8 cellular contexts compared by ENCODE assay signal in the genomic region with DNA sequence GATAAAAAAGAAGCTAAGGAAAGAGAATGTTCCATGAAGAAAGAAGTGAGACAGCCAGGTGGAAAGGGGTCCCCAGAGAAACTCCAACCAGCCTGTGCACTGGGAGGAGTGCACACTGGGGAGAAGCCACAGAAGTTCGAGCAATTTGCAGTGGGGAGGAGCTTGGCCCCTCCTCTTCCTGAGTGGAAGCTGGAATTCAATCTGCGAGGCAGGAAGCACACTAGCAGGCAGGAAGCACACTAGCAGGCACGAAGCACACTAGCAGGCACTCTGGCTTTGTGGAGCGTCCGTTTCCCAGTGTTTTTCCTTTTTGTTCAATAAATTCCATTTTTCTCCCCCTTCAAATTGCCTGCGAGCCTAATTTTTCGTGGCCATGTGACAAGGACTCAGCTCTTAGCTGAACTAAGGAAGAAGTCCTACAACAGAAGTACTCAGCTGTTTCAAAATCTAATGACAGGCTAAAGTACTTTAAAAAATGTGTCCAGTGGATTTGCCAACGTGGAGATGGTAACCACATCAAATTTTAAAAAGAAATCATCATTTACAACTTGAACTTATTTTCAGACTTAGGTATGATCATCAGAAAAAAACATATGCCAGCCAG. TPM values are rescaled to one million over a fixed set of nuclear protein-coding genes. Genes with fewer than 3 reads are reported as not detected.
DNase-seq lines count a peak whose midpoint lies in the region; ATAC-seq, FAIRE-seq and TF ChIP-seq lines count a peak whose summit lies in the region.

No MANE protein-coding gene starts in this region.

- H3K4me3 ChIP-seq in DND-41 (ENCODE audit: low read depth in 1 of 2, low read length in 2 of 2) (no peak overlapping the region), SK-N-MC (peak overlapping the region; percentile 47; the same call in 1 of the 2 replicates), fibroblast of lung (replicated peaks in 1 of 4; ENCODE audit: control extremely low read depth in 1 of 4, insufficient read depth in 1 of 4, low read depth in 3 of 4, low read length in 4 of 4) (peak overlapping the region in 1 of 4 experiments; percentile 14), small intestine (ENCODE audit: low read depth in 1 of 2, low read length in 2 of 2) (no peak overlapping the region)

- FAIRE-seq in small intestine (lab: Jason Lieb, UNC) (no peak), GM12891 (lab: Jason Lieb, UNC) (no peak)

- peak; percentile 41 for DNase-seq in DND-41
- no peak for DNase-seq in SK-N-MC (ENCODE audit: low read depth, low spot score)
- DNase-seq in fibroblast of lung (ENCODE audit: low read depth in 2 of 2): peak; percentile 44 to 45
- no peak for DNase-seq in omental fat pad (ENCODE audit: low spot score)
- no peak for DNase-seq in small intestine
- no peak for DNase-seq in ecto neural progenitor cell (ENCODE audit: low spot score)
- DNase-seq in GM12891 (ENCODE audit: insufficient read length, low spot score): no peak

- H4K20me1 ChIP-seq in DND-41 (ENCODE audit: insufficient read depth, low read length): no peaks in the 10 kb centered on the region
- no peaks in the 10 kb centered on the region for H4K20me1 ChIP-seq in fibroblast of lung (ENCODE audit: control insufficient read depth, extremely low read depth, insufficient read depth, low read length)

- WGBS in small intestine, 3 donors: 39 to 73% (median 72%) methylated on average over 8 of the region's 8 CpGs

- no peaks in the 10 kb centered on the region for H3K9me3 ChIP-seq in DND-41 (ENCODE audit: insufficient read depth, low read length, severe bottlenecking)
- no peaks in the 10 kb centered on the region for H3K9me3 ChIP-seq in SK-N-MC (ENCODE audit: low read depth, low read length)
- no peaks in the 10 kb centered on the region for H3K9me3 ChIP-seq in fibroblast of lung (ENCODE audit: control insufficient read depth, insufficient read depth, low read depth, low read length)
- no peaks in the 10 kb centered on the region for H3K9me3 ChIP-seq in small intestine (ENCODE audit: control insufficient read depth, low read depth)

- H2AFZ ChIP-seq in DND-41 (ENCODE audit: low read depth, low read length) (peak overlapping the region; percentile 50; the same call in 1 of the 2 replicates), fibroblast of lung (ENCODE audit: low read length) (peak overlapping the region; percentile 86)

- H3K36me3 ChIP-seq in DND-41 (ENCODE audit: insufficient read depth, low read length): peaks cover 67% of the 10 kb centered on the region
- H3K36me3 ChIP-seq in SK-N-MC (ENCODE audit: insufficient read depth, low read length): peaks cover 27% of the 10 kb centered on the region
- H3K36me3 ChIP-seq in fibroblast of lung (ENCODE audit: control insufficient read depth, insufficient read depth, low read length): peaks cover 1% of the 10 kb centered on the region
- H3K36me3 ChIP-seq in small intestine (ENCODE audit: control insufficient read depth in 2 of 2, insufficient read depth in 2 of 2, low read length in 2 of 2): peaks cover 7 to 12% of the 10 kb centered on the region in 2 donors

- H3K27me3 ChIP-seq in DND-41 (ENCODE audit: insufficient read depth, low read length, poor library complexity): no peaks in the 10 kb centered on the region
- H3K27me3 ChIP-seq in fibroblast of lung (ENCODE audit: control insufficient read depth, insufficient read depth, low read length): no peaks in the 10 kb centered on the region
- no peaks in the 10 kb centered on the region for H3K27me3 ChIP-seq in small intestine (ENCODE audit: control insufficient read depth in 2 of 2, insufficient read depth in 2 of 2, low read length in 2 of 2)

- H3K27ac ChIP-seq in DND-41 (ENCODE audit: low read length): peak overlapping the region; percentile 54
- H3K27ac ChIP-seq in SK-N-MC: peak overlapping the region; percentile 90
- H3K27ac ChIP-seq in fibroblast of lung (ENCODE audit: insufficient read depth, low read length): peak overlapping the region; percentile 56
- H3K27ac ChIP-seq in small intestine (ENCODE audit: low read depth in 1 of 2, low read length in 1 of 2): peak overlapping the region in 1 of 2 donors; percentile 71

- H3K4me2 ChIP-seq in DND-41 (ENCODE audit: insufficient read depth, low read length) (peak overlapping the region; percentile 33; the same call in 1 of the 2 replicates), fibroblast of lung (ENCODE audit: extremely low read depth, insufficient read depth, low read length) (peak overlapping the region; percentile 40)

- no peak for TF ChIP-seq CTCF in DND-41 (IDR thresholded peaks at IDR 0.05; ENCODE audit: borderline replicate concordance, extremely low read depth, low read length, poor library complexity, severe bottlenecking)
- no peak for TF ChIP-seq CTCF in fibroblast of lung (conservative IDR thresholded peaks at IDR 0.05 in 1 of 2, IDR thresholded peaks at IDR 0.05 in 1 of 2; ENCODE audit: low read depth in 1 of 2, low read length in 2 of 2)
- no peak for TF ChIP-seq CTCF in omental fat pad (IDR thresholded peaks at IDR 0.05)

- 0 out of 2 replicates have a peak overlapping the region, but pooled peaks have one; percentile 3 for H3K9ac ChIP-seq in DND-41 (ENCODE audit: low read depth, low read length)
- peak overlapping the region; percentile 61 for H3K9ac ChIP-seq in SK-N-MC (ENCODE audit: insufficient read length)
- no peak overlapping the region for H3K9ac ChIP-seq in fibroblast of lung (ENCODE audit: insufficient read depth, low read length)

- H3K4me1 ChIP-seq in DND-41 (ENCODE audit: insufficient read depth, low read length) (peaks cover 10% of the 10 kb centered on the region), fibroblast of lung (ENCODE audit: control insufficient read depth, extremely low read depth, insufficient read depth, low read length) (no peaks in the 10 kb centered on the region), small intestine (ENCODE audit: control insufficient read depth in 2 of 2, insufficient read depth in 1 of 2, low read depth in 1 of 2, low read length in 1 of 2) (no peaks in the 10 kb centered on the region)

- no peak for TF ChIP-seq POLR2A in GM12891 (IDR thresholded peaks at IDR 0.05; ENCODE audit: low read depth, low read length)

- H3K79me2 ChIP-seq in DND-41 (ENCODE audit: insufficient read depth, low read length) (no peaks in the 10 kb centered on the region), fibroblast of lung (ENCODE audit: control insufficient read depth, insufficient read depth, low read length) (no peaks in the 10 kb centered on the region)

- ATAC-seq in DND-41 (ENCODE audit: insufficient read depth, low read depth) (peak; percentile 71), omental fat pad (ENCODE audit: low FRiP score) (peak; percentile 54), HG02759 (IDR thresholded peaks at IDR 0.05; ENCODE audit: unreplicated experiment) (no peak)

TF ChIP-seq in GM12891, 5 proteins besides CTCF, POLR2A, EP300 and RAD21:
- no peak for TF ChIP-seq SPI1 (IDR thresholded peaks at IDR 0.05; ENCODE audit: low read depth, low read length)
- TF ChIP-seq POU2F2 (IDR thresholded peaks at IDR 0.05; ENCODE audit: low read depth, low read length): no peak
- no peak for TF ChIP-seq TAF1 (IDR thresholded peaks at IDR 0.05; ENCODE audit: low read depth, low read length)
- TF ChIP-seq POLR2AphosphoS5 (IDR thresholded peaks at IDR 0.05; ENCODE audit: low read depth, low read length): no peak
- no peak for TF ChIP-seq PAX5 (IDR thresholded peaks at IDR 0.05; ENCODE audit: insufficient read depth, low read length, severe bottlenecking)

RNA-seq across cellular contexts. Expression of a gene that starts 21.4 kb away (rescaled TPM):
- 28.8 and 31.0 TPM in 2 replicates for total RNA-seq in fibroblast of lung
- 16.5 and 19.0 TPM in 2 replicates for polyA plus RNA-seq in fibroblast of lung
- polyA plus RNA-seq in fibroblast of lung (2012): 13.0 and 13.7 TPM in 2 replicates
- 7.4 and 16.3 TPM in 2 replicates for polyA minus RNA-seq in fibroblast of lung (ENCODE audit: low replicate concordance)
- total RNA-seq in omental fat pad: 10 to 100 TPM; 16.8 to 29.2 (median 24.8) TPM
- 1 to 10 TPM; 1.6 to 2.4 (median 1.9) TPM for polyA plus RNA-seq in small intestine
- 1.4 TPM for polyA plus RNA-seq in GM12891 (2012; ENCODE audit: low read depth, missing spikeins)

RNA-seq across cellular contexts. Expression of a gene that starts 23.2 kb away (rescaled TPM):
- total RNA-seq in fibroblast of lung (8.1 and 8.5 TPM in 2 replicates), omental fat pad (10 to 100 TPM in 1 of 4 donors, 1 to 10 TPM in 3; 8.2 to 10.9 (median 9.5) TPM)
- polyA plus RNA-seq in fibroblast of lung (5.2 and 7.5 TPM in 2 replicates), small intestine (1 to 10 TPM; 2.7 to 5.7 (median 4.3) TPM)
- polyA plus RNA-seq in fibroblast of lung (2012): 3.3 and 4.3 TPM in 2 replicates
- 1.8 TPM in 1 of 2 replicates, not detected in the other for polyA minus RNA-seq in fibroblast of lung (ENCODE audit: low replicate concordance)
- 6.8 TPM for polyA plus RNA-seq in GM12891 (2012; ENCODE audit: low read depth, missing spikeins)

RNA-seq across cellular contexts. Expression of a gene that starts 23.6 kb away (rescaled TPM):
- total RNA-seq in fibroblast of lung (72.8 and 74.5 TPM in 2 replicates), omental fat pad (10 to 100 TPM; 62.8 to 88.0 (median 69.3) TPM)
- polyA plus RNA-seq in fibroblast of lung (78.7 and 79.4 TPM in 2 replicates), small intestine (10 to 100 TPM; 76.5 to 83.2 (median 78.4) TPM)
- polyA plus RNA-seq in fibroblast of lung (2012): 65.4 and 79.1 TPM in 2 replicates
- polyA minus RNA-seq in fibroblast of lung (ENCODE audit: low replicate concordance): 11.2 and 30.5 TPM in 2 replicates
- polyA plus RNA-seq in GM12891 (2012; ENCODE audit: low read depth, missing spikeins): 73.0 TPM

Comparison
In these comparisons a context has a peak if more than half of its experiments do, and no peak if none do; other contexts are left out.
1. DNase-seq: peak in DND-41 (single experiment) and fibroblast of lung (2 of 2); none in SK-N-MC (single experiment), omental fat pad (single experiment), small intestine (single experiment), ecto neural progenitor cell (single experiment) and GM12891 (single experiment).